ENCODE assay signal across 8 cellular contexts in genomic region chr2:230326453-230327417, GRCh38. TPM values are rescaled to one million over a fixed set of nuclear protein-coding genes. Genes with fewer than 3 reads are reported as not detected.
DNase-seq lines count a peak whose midpoint lies in the region; ATAC-seq and TF ChIP-seq lines count a peak whose summit lies in the region.

SP140L (plus strand) TSS chr2:230327193; CDS start chr2:230327270, 77 bp downstream.

- no peak for TF ChIP-seq CTCF in BJ (IDR thresholded peaks at IDR 0.05; ENCODE audit: insufficient read depth, low read depth, low read length)

- no peaks in the 10 kb centered on the region for H3K27me3 ChIP-seq in BJ (ENCODE audit: control insufficient read depth, insufficient read depth, low read length)

- peaks cover 48% of the 10 kb centered on the region for H3K4me1 Mint-ChIP-seq in activated naive CD8-positive, alpha-beta T cell treated with anti-CD3 and anti-CD28 coated beads, Interleukin-2, amount 10 ng/mL, durations not matched to agents 7 days and 5 days

- DNase-seq in BJ (ENCODE audit: low read depth), result peak; percentile 31
- DNase-seq in SW480 (ENCODE audit: low spot score), result peak; percentile 44
- DNase-seq in activated naive CD8-positive, alpha-beta T cell treated with anti-CD3 and anti-CD28 coated beads, Interleukin-2, amount 10 ng/mL, durations not matched to agents 7 days and 5 days, result peak; percentile 85
- peak; percentile 87 for DNase-seq in hepatic stellate cell (ENCODE audit: low spot score)
- peak; percentile 60 to 62 for DNase-seq in stimulated activated CD4-positive, alpha-beta T cell treated with anti-CD3 and anti-CD28 coated beads, Interleukin-12 subunit alpha, Interleukin-12 subunit beta, amount 100 ng/mL, for 24 hours (ENCODE audit: low read depth in 2 of 2)
- no peak for DNase-seq in superior temporal gyrus (ENCODE audit: extremely low spot score)

- ATAC-seq in GM19395 (IDR thresholded peaks at IDR 0.05; ENCODE audit: unreplicated experiment), result peak; percentile 89
- peak; percentile 76 for ATAC-seq in HG03520 (IDR thresholded peaks at IDR 0.05; ENCODE audit: unreplicated experiment)
- ATAC-seq in activated naive CD8-positive, alpha-beta T cell treated with anti-CD3 and anti-CD28 coated beads, Interleukin-2, amount 10 ng/mL, durations not matched to agents 7 days and 5 days (ENCODE audit: low read depth), result peak; percentile 99

- H3K4me3 Mint-ChIP-seq in activated naive CD8-positive, alpha-beta T cell treated with anti-CD3 and anti-CD28 coated beads, Interleukin-2, amount 10 ng/mL, durations not matched to agents 7 days and 5 days, result peak within 1 kb of the TSS; percentile 97

- peak within 1 kb of the TSS; percentile 98 for H3K27ac Mint-ChIP-seq in activated naive CD8-positive, alpha-beta T cell treated with anti-CD3 and anti-CD28 coated beads, Interleukin-2, amount 10 ng/mL, durations not matched to agents 7 days and 5 days

- H3K36me3 Mint-ChIP-seq in activated naive CD8-positive, alpha-beta T cell treated with anti-CD3 and anti-CD28 coated beads, Interleukin-2, amount 10 ng/mL, durations not matched to agents 7 days and 5 days, result peaks cover 61% of the 10 kb centered on the region

- POLR2A ChIA-PET in BJ (lab: Charles Lee), result no interaction called here
- POLR2A ChIA-PET in activated naive CD8-positive, alpha-beta T cell treated with anti-CD3 and anti-CD28 coated beads, Interleukin-2, amount 10 ng/mL, durations not matched to agents 7 days and 5 days (lab: Charles Lee), result interaction anchor here (0.6 to 5.9 kb wide), 18 partner anchors 9 to 371 kb away, joined by 3 to 56 read pairs (median 6); partner anchors contain the start of genes SP100, SP110 and SP140

- peaks cover 2% of the 10 kb centered on the region for H3K9me3 Mint-ChIP-seq in activated naive CD8-positive, alpha-beta T cell treated with anti-CD3 and anti-CD28 coated beads, Interleukin-2, amount 10 ng/mL, durations not matched to agents 7 days and 5 days

- CTCF ChIA-PET in BJ (lab: Yijun Ruan, JAX), result interaction anchor here (1.4 kb wide), 1 partner anchor 284 kb away, joined by 4 read pairs; no protein-coding TSS in a partner anchor

- H3K4me3 ChIP-seq in BJ (ENCODE audit: low read depth, low read length), result peak within 1 kb of the TSS; percentile 44

- H3K27me3 Mint-ChIP-seq in activated naive CD8-positive, alpha-beta T cell treated with anti-CD3 and anti-CD28 coated beads, Interleukin-2, amount 10 ng/mL, durations not matched to agents 7 days and 5 days, result no peaks in the 10 kb centered on the region

- H3K36me3 ChIP-seq in BJ (ENCODE audit: control insufficient read depth, insufficient read depth, low read length), result no peaks in the 10 kb centered on the region

RNA-seq across cellular contexts. Expression of gene SP140L, which starts in this region (rescaled TPM):
- polyA plus RNA-seq in BJ (2011; rRNA removed), result 8.7 and 11.4 TPM in 2 replicates
- polyA minus RNA-seq in BJ (2011; rRNA and poly(A)+ RNA removed), result 7.0 and 9.2 TPM in 2 replicates
- 100 to 1,000 TPM; 107 to 115 TPM for total RNA-seq in activated naive CD8-positive, alpha-beta T cell treated with anti-CD3 and anti-CD28 coated beads, Interleukin-2, amount 10 ng/mL, durations not matched to agents 7 days and 5 days
